Comparison of ENCODE assay signal across 10 cellular contexts in the genomic region with DNA sequence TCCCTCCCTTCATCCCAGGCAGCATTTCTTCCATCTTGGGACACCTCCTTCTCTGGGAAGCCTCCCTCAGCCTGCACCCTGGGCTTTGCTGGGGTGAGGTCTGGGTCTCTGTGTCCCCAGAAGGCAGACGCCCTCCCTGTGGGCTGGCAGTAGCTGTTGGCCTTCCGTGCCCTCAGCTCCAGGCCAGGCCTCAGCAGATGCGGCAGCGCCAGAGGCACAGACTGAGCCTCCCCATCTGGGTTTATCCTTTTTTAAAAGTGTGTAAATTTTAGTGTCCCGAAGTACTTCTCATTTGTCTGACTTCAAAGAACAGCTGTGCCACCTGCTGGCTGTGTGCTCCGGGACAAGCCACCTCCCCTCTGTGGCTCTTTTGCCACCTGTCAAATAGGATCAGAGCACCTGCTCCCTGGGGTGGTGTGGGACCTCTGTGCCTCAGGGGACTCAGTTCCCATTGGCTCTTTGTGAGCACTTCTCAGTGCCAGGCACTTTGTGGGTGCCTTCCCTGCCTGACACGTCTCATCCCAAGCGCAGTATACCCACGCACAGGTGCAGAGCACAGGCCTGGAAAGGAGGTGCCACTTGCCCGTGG. TPM values are rescaled to one million over a fixed set of nuclear protein-coding genes. Genes with fewer than 3 reads are reported as not detected.
DNase-seq lines count a peak whose midpoint lies in the region; FAIRE-seq and TF ChIP-seq lines count a peak whose summit lies in the region.
"Had no signal": no experiment of that assay in that cellular context is flagged by ENCODE, and none has a peak within 500 bp of the region (broad histone marks: within the 10 kb centered on the region; RNA-seq: fewer than 3 reads in every experiment).

No MANE protein-coding gene starts in this region.

- no peak for FAIRE-seq in small intestine (lab: Jason Lieb, UNC)

- H3K4me3 Mint-ChIP-seq in activated naive CD4-positive, alpha-beta T cell treated with anti-CD3 and anti-CD28 coated beads for 36 hours = no peak overlapping the region
- H3K4me3 Mint-ChIP-seq: natural killer cell treated with Interleukin-12 subunit alpha and Interleukin-12 subunit beta and Interleukin-15 and Interleukin-18, amount 100 ng/mL, for 72 hours had no signal

- peak; percentile 50 for DNase-seq in activated naive CD4-positive, alpha-beta T cell treated with anti-CD3 and anti-CD28 coated beads for 36 hours
- no peak for DNase-seq in activated naive CD4-positive, alpha-beta T cell treated with Interleukin-2 at 50 U/mL for 16 hours
- peak; percentile 73 for DNase-seq in NCI-H1694 (lab: John Stamatoyannopoulos, UW)
- DNase-seq in WERI-Rb-1 = peak; percentile 69
- DNase-seq in small intestine = peak; percentile 47
- no peak for DNase-seq in prostate gland (ENCODE audit: low spot score)
- DNase-seq in AG20443 (ENCODE audit: low spot score) = no peak
- no peak for DNase-seq in midbrain (lab: John Stamatoyannopoulos, UW)

- no peak overlapping the region for H3K27ac Mint-ChIP-seq in activated naive CD4-positive, alpha-beta T cell treated with anti-CD3 and anti-CD28 coated beads for 36 hours
- H3K27ac Mint-ChIP-seq: natural killer cell treated with Interleukin-12 subunit alpha and Interleukin-12 subunit beta and Interleukin-15 and Interleukin-18, amount 100 ng/mL, for 72 hours had no signal

- H3K9me3 Mint-ChIP-seq in activated naive CD4-positive, alpha-beta T cell treated with anti-CD3 and anti-CD28 coated beads for 36 hours = no peaks in the 10 kb centered on the region
- H3K9me3 Mint-ChIP-seq: natural killer cell treated with Interleukin-12 subunit alpha and Interleukin-12 subunit beta and Interleukin-15 and Interleukin-18, amount 100 ng/mL, for 72 hours had no signal

- peaks cover 0 to 3% of the 10 kb centered on the region in 2 donors for H3K4me1 ChIP-seq in small intestine (ENCODE audit: control insufficient read depth in 2 of 2, insufficient read depth in 1 of 2, low read depth in 1 of 2, low read length in 1 of 2)
- H3K4me1 ChIP-seq in prostate gland (replicated peaks) = peaks cover 4% of the 10 kb centered on the region

- H3K4me1 Mint-ChIP-seq in activated naive CD4-positive, alpha-beta T cell treated with anti-CD3 and anti-CD28 coated beads for 36 hours (ENCODE audit: low read depth) = peaks cover 11% of the 10 kb centered on the region

- H3K36me3 Mint-ChIP-seq in activated naive CD4-positive, alpha-beta T cell treated with anti-CD3 and anti-CD28 coated beads for 36 hours (ENCODE audit: low read depth) = no peaks in the 10 kb centered on the region
- H3K36me3 Mint-ChIP-seq: CD4-positive, alpha-beta memory T cell; natural killer cell treated with Interleukin-12 subunit alpha and Interleukin-12 subunit beta and Interleukin-15 and Interleukin-18, amount 100 ng/mL, for 72 hours had no signal

- WGBS in small intestine, 3 donors = 20 to 52% (median 27%) methylated on average over 10 of the region's 10 CpGs
- WGBS in prostate gland = 52% methylated on average over 10 of the region's 10 CpGs

- peak; percentile 44; the same call in 1 of the 2 replicates for TF ChIP-seq CTCF in WERI-Rb-1 (IDR thresholded peaks at IDR 0.05; ENCODE audit: low read depth, low read length)
- TF ChIP-seq CTCF in prostate gland (IDR thresholded peaks at IDR 0.05) = peak in 2 of 4 experiments; percentile 15 to 33

- no peak overlapping the region for H3K4me3 ChIP-seq in WERI-Rb-1 (ENCODE audit: low read depth, low read length)
- H3K4me3 ChIP-seq in small intestine (ENCODE audit: low read depth in 1 of 2, low read length in 2 of 2) = no peak overlapping the region
- no peak overlapping the region for H3K4me3 ChIP-seq in prostate gland

- H3K27me3 ChIP-seq in WERI-Rb-1 (ENCODE audit: insufficient read depth, low read depth, severe bottlenecking) (peaks cover 11% of the 10 kb centered on the region), small intestine (ENCODE audit: control insufficient read depth in 2 of 2, insufficient read depth in 2 of 2, low read length in 2 of 2) (peaks cover 0 to 4% of the 10 kb centered on the region in 2 donors), prostate gland (replicated peaks; ENCODE audit: insufficient read depth) (peaks cover 23% of the 10 kb centered on the region)

- no peaks in the 10 kb centered on the region for H3K9me3 ChIP-seq in WERI-Rb-1 (ENCODE audit: severe bottlenecking)
- H3K9me3 ChIP-seq in small intestine (ENCODE audit: control insufficient read depth, low read depth) = no peaks in the 10 kb centered on the region
- H3K9me3 ChIP-seq in prostate gland = no peaks in the 10 kb centered on the region

- TF ChIP-seq POLR2A in prostate gland (IDR thresholded peaks at IDR 0.05) = no peak

- H3K36me3 ChIP-seq in WERI-Rb-1 = no peaks in the 10 kb centered on the region
- H3K36me3 ChIP-seq in small intestine (ENCODE audit: control insufficient read depth in 2 of 2, insufficient read depth in 2 of 2, low read length in 2 of 2) = no peaks in the 10 kb centered on the region
- no peaks in the 10 kb centered on the region for H3K36me3 ChIP-seq in prostate gland

- CTCF ChIA-PET in activated naive CD4-positive, alpha-beta T cell treated with anti-CD3 and anti-CD28 coated beads for 36 hours (lab: Charles Lee) = interaction anchor here (0.6 to 3.9 kb wide), 45 partner anchors 10 to 624 kb away, joined by 3 to 46 read pairs (median 5); a partner anchor contains a TSS

- H3K27me3 Mint-ChIP-seq in activated naive CD4-positive, alpha-beta T cell treated with anti-CD3 and anti-CD28 coated beads for 36 hours (ENCODE audit: low read depth) = peaks cover 31% of the 10 kb centered on the region

- intact Hi-C loops in activated naive CD4-positive, alpha-beta T cell treated with anti-CD3 and anti-CD28 coated beads for 36 hours (cut with micrococcal nuclease) = loop anchor here (1.0 kb wide), 4 partner anchors 30 to 187 kb away; no protein-coding TSS in a partner anchor
- intact Hi-C loops in prostate gland (cut with DNase I) = loop anchor here (5.0 kb wide), 2 partner anchors 82 to 187 kb away; no protein-coding TSS in a partner anchor

- H3K27ac ChIP-seq in WERI-Rb-1 (0 out of 2 replicates have a peak overlapping the region, but pooled peaks have one; percentile 12), small intestine (ENCODE audit: low read depth in 1 of 2, low read length in 1 of 2) (peak overlapping the region in 1 of 2 donors; percentile 4), prostate gland (no peak overlapping the region)

RNA-seq across cellular contexts. Expression of a gene that starts 11.1 kb away (rescaled TPM):
- not detected for total RNA-seq in activated naive CD4-positive, alpha-beta T cell treated with anti-CD3 and anti-CD28 coated beads for 36 hours
- polyA plus RNA-seq in small intestine = 100 to 1,000 TPM in 1 of 3 donors, 10 to 100 TPM in 2; 35.7 to 110 (median 85.1) TPM
- total RNA-seq in prostate gland = 1 to 10 TPM in 1 of 2 donors, under 1 TPM in 1; 0.27 to 2.0 TPM
- total RNA-seq: CD4-positive, alpha-beta memory T cell; natural killer cell treated with Interleukin-12 subunit alpha and Interleukin-12 subunit beta and Interleukin-15 and Interleukin-18, amount 100 ng/mL, for 72 hours had no signal
- polyA plus RNA-seq: CD4-positive, alpha-beta memory T cell had no signal

RNA-seq across cellular contexts. Expression of a gene that starts 17.6 kb away (rescaled TPM):
- total RNA-seq in activated naive CD4-positive, alpha-beta T cell treated with anti-CD3 and anti-CD28 coated beads for 36 hours = under 1 TPM; 0.12 to 0.60 TPM
- polyA plus RNA-seq in small intestine = 10 to 100 TPM in 2 of 3 donors, 1 to 10 TPM in 1; 7.2 to 42.9 (median 11.9) TPM
- total RNA-seq in prostate gland = 10 to 100 TPM; 36.5 to 46.4 TPM
- polyA plus RNA-seq: CD4-positive, alpha-beta memory T cell had no signal

RNA-seq across cellular contexts. Expression of a gene that starts 21.7 kb away (rescaled TPM):
- total RNA-seq in activated naive CD4-positive, alpha-beta T cell treated with anti-CD3 and anti-CD28 coated beads for 36 hours = not detected
- not detected for polyA plus RNA-seq in small intestine
- 1 to 10 TPM in 1 of 2 donors, not detected in 1; 3.3 TPM for total RNA-seq in prostate gland
- total RNA-seq: CD4-positive, alpha-beta memory T cell; natural killer cell treated with Interleukin-12 subunit alpha and Interleukin-12 subunit beta and Interleukin-15 and Interleukin-18, amount 100 ng/mL, for 72 hours had no signal
- polyA plus RNA-seq: CD4-positive, alpha-beta memory T cell had no signal

RNA-seq across cellular contexts. Expression of a gene that starts 48.3 kb away (rescaled TPM):
- total RNA-seq in activated naive CD4-positive, alpha-beta T cell treated with anti-CD3 and anti-CD28 coated beads for 36 hours = 1 to 10 TPM; 2.5 to 3.2 TPM
- polyA plus RNA-seq in small intestine = 10 to 100 TPM; 29.2 to 48.3 (median 30.6) TPM
- 100 to 1,000 TPM in 1 of 2 donors, 10 to 100 TPM in 1; 78.9 to 172 TPM for total RNA-seq in prostate gland

Comparison
In these comparisons a context has a peak if more than half of its experiments do, and no peak if none do; other contexts are left out.
1. DNase-seq: peak in activated naive CD4-positive, alpha-beta T cell treated with anti-CD3 and anti-CD28 coated beads for 36 hours (single experiment), NCI-H1694 (single experiment), WERI-Rb-1 (single experiment) and small intestine (single experiment); none in activated naive CD4-positive, alpha-beta T cell treated with Interleukin-2 at 50 U/mL for 16 hours (single experiment), prostate gland (single experiment), AG20443 (single experiment) and midbrain (single experiment).
2. RNA of a gene that starts 17.6 kb away (total RNA-seq): 36.5 to 46.4 TPM in prostate gland; 0.12 to 0.60 TPM in activated naive CD4-positive, alpha-beta T cell treated with anti-CD3 and anti-CD28 coated beads for 36 hours; every median in the first group is over 10 times any median in the second.